ENCODE assay signal across 8 cellular contexts in the genomic region with DNA sequence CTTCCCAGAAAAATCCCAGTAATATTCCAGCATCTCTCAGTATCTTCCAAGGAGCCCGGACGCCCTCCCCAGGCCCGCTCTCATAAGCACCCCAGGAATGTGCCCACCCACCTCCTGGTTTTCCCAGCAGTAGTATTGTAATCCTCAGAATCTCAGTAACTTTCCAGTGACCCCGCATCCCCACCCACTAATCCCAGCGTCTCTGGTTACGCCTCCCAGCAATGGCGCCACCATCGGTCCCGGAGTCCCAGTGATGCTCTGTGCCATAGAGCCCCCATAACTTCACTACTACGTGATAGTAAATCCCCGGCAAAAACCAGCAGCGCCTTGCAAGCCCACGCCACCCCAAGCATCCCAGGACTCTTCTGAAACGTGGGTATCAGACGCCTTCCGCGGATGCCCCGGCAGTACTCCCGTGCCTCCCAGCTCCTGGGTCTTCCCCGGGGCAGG. TPM values are rescaled to one million over a fixed set of nuclear protein-coding genes. Genes with fewer than 3 reads are reported as not detected.
DNase-seq lines count a peak whose midpoint lies in the region; ATAC-seq, FAIRE-seq and TF ChIP-seq lines count a peak whose summit lies in the region.

No MANE protein-coding gene starts in this region.

- H2AFZ ChIP-seq in HCT116 (ENCODE audit: low read depth, low read length, poor library complexity, severe bottlenecking) = peak overlapping the region; percentile 5
- peak overlapping the region; percentile 85 for H2AFZ ChIP-seq in PC-9

- H3F3A ChIP-seq in PC-9 (ENCODE audit: insufficient read depth, low read depth) = peaks cover 16% of the 10 kb centered on the region; the same call in 1 of the 2 replicates

- BruUV-seq in Caco-2 (replicated peaks; lab: Mats Ljungman, UMichigan) = TSS peak; percentile 39
- TSS peak; percentile 41 for BruUV-seq in HCT116 (replicated peaks; lab: Mats Ljungman, UMichigan)
- BruUV-seq in PC-9 (replicated peaks; lab: Mats Ljungman, UMichigan) = TSS peak; percentile 34

- ATAC-seq in HCT116 (peak; percentile 49), pancreas (peak; percentile 42 to 59 (median 55)), HG02970 (IDR thresholded peaks at IDR 0.05; ENCODE audit: low FRiP score, unreplicated experiment) (no peak), GM21423 (IDR thresholded peaks at IDR 0.05; ENCODE audit: unreplicated experiment) (no peak)

- intact Hi-C loops in Caco-2 (cut with micrococcal nuclease; ENCODE audit: unreplicated experiment) (loop anchor here (2.0 kb wide), 1 partner anchor 148 kb away; no protein-coding TSS in a partner anchor), HCT116 (cut with micrococcal nuclease) (loop anchor here (1.0 to 2.0 kb wide), 2 partner anchors 12 to 28 kb away; partner anchors contain the start of gene MCOLN1), PC-9 (cut with micrococcal nuclease; ENCODE audit: unreplicated experiment) (loop anchor here (1.0 to 10.0 kb wide), 4 partner anchors 12 to 180 kb away; partner anchors contain the start of gene MCOLN1), ascending aorta (cut with DNase I) (loop anchor here (1.0 kb wide), 3 partner anchors 19 to 139 kb away; partner anchors contain the start of gene PEX11G), left ventricle myocardium inferior (cut with micrococcal nuclease) (no loop called here), pancreas (cut with DNase I) (no loop called here)

- H4K20me1 ChIP-seq in HCT116 (ENCODE audit: insufficient read depth) = no peaks in the 10 kb centered on the region
- H4K20me1 ChIP-seq in PC-9 (ENCODE audit: insufficient read depth) = no peaks in the 10 kb centered on the region

- no peaks in the 10 kb centered on the region for H3K4me1 Mint-ChIP-seq in Caco-2 (ENCODE audit: low read depth, unreplicated experiment)

- H3K27ac Mint-ChIP-seq in Caco-2 (ENCODE audit: unreplicated experiment) = peak overlapping the region; percentile 89

- WGBS in pancreas, 2 donors = 0% methylated on average over 20 of the region's 20 CpGs

- peaks cover 25% of the 10 kb centered on the region for H3K36me3 Mint-ChIP-seq in Caco-2 (ENCODE audit: insufficient read depth, unreplicated experiment)

- no peaks in the 10 kb centered on the region for H3K27me3 Mint-ChIP-seq in Caco-2 (ENCODE audit: insufficient read depth, unreplicated experiment)

- no peaks in the 10 kb centered on the region; the same call in 1 of the 2 replicates for H3K79me2 ChIP-seq in HCT116 (ENCODE audit: insufficient read depth, low read length)
- H3K79me2 ChIP-seq in PC-9 (ENCODE audit: low read depth) = no peaks in the 10 kb centered on the region

- H3K4me3 Mint-ChIP-seq in Caco-2 (ENCODE audit: unreplicated experiment) = peak overlapping the region; percentile 97

- peak; percentile 67 for TF ChIP-seq RAD21 in HCT116 (IDR thresholded peaks at IDR 0.05; ENCODE audit: low read depth)

- peaks cover 9% of the 10 kb centered on the region for H3K4me1 ChIP-seq in Caco-2
- H3K4me1 ChIP-seq in HCT116 (ENCODE audit: control insufficient read depth in 1 of 2, insufficient read depth in 2 of 2, low read length in 2 of 2) = peaks cover 4 to 30% of the 10 kb centered on the region in 2 experiments; a peak in 2 of 4 replicates
- H3K4me1 ChIP-seq in PC-9 (replicated peaks; ENCODE audit: insufficient read depth) = peaks cover 9% of the 10 kb centered on the region
- peaks cover 0 to 14% of the 10 kb centered on the region in 2 donors for H3K4me1 ChIP-seq in ascending aorta
- H3K4me1 ChIP-seq in left ventricle myocardium inferior = peaks cover 38% of the 10 kb centered on the region
- peaks cover 0 to 5% (median 0%) of the 10 kb centered on the region in 3 donors for H3K4me1 ChIP-seq in pancreas

- H3K27ac ChIP-seq in HCT116 (ENCODE audit: low read depth, low read length) (peak overlapping the region; percentile 81), PC-9 (peak overlapping the region; percentile 76), ascending aorta (peak overlapping the region; percentile 92 to 93), left ventricle myocardium inferior (replicated peaks) (peak overlapping the region; percentile 93), pancreas (peak overlapping the region; percentile 59 to 87 (median 80))

- H3K27me3 ChIP-seq in Caco-2 (replicated peaks; ENCODE audit: control insufficient read depth, insufficient read depth, low read length) (no peaks in the 10 kb centered on the region), HCT116 (ENCODE audit: insufficient read depth, low read length) (no peaks in the 10 kb centered on the region), PC-9 (ENCODE audit: insufficient read depth, low read depth) (no peaks in the 10 kb centered on the region), ascending aorta (no peaks in the 10 kb centered on the region), left ventricle myocardium inferior (ENCODE audit: low read depth) (no peaks in the 10 kb centered on the region), pancreas (no peaks in the 10 kb centered on the region)

- no peaks in the 10 kb centered on the region for H3K9me2 ChIP-seq in HCT116 (ENCODE audit: insufficient read depth)
- no peaks in the 10 kb centered on the region for H3K9me2 ChIP-seq in PC-9 (ENCODE audit: insufficient read depth)

- H3K9me3 ChIP-seq in Caco-2 = no peaks in the 10 kb centered on the region
- H3K9me3 ChIP-seq in HCT116 (ENCODE audit: control insufficient read depth in 1 of 2, insufficient read depth in 1 of 2, low read depth in 1 of 2, low read length in 2 of 2) = no peaks in the 10 kb centered on the region
- no peaks in the 10 kb centered on the region for H3K9me3 ChIP-seq in PC-9 (ENCODE audit: insufficient read depth, low read depth)
- no peaks in the 10 kb centered on the region for H3K9me3 ChIP-seq in ascending aorta
- H3K9me3 ChIP-seq in left ventricle myocardium inferior (replicated peaks) = no peaks in the 10 kb centered on the region
- H3K9me3 ChIP-seq in pancreas = no peaks in the 10 kb centered on the region

- CTCF ChIA-PET in Caco-2 (lab: Charles Lee) (no interaction called here), HCT116 (lab: Charles Lee) (interaction anchor here (1.9 kb wide), 2 partner anchors 34 to 180 kb away, joined by 8 to 10 read pairs; no protein-coding TSS in a partner anchor), PC-9 (lab: Charles Lee) (interaction anchor here (0.6 kb wide), 1 partner anchor 137 kb away, joined by 5 read pairs; no protein-coding TSS in a partner anchor)

- H3K9me3 Mint-ChIP-seq in Caco-2 (ENCODE audit: unreplicated experiment) = no peaks in the 10 kb centered on the region

- peak overlapping the region; percentile 94 for H3K4me2 ChIP-seq in HCT116 (ENCODE audit: low read length)
- H3K4me2 ChIP-seq in PC-9 = peak overlapping the region; percentile 100

- TF ChIP-seq CTCF in Caco-2 (IDR thresholded peaks at IDR 0.05; ENCODE audit: insufficient read depth in 1 of 2, low read depth in 1 of 2, low read length in 1 of 2, severe bottlenecking in 1 of 2, unreplicated experiment in 1 of 2) (peak in 1 of 2 experiments; percentile 18), HCT116 (IDR thresholded peaks at IDR 0.05 in 2 of 3, conservative IDR thresholded peaks at IDR 0.05 in 1 of 3; ENCODE audit: borderline replicate concordance in 1 of 3, insufficient read depth in 1 of 3, low read depth in 2 of 3, low read length in 2 of 3) (peak in 1 of 3 experiments; percentile 12; a peak in 2 of 6 replicates), PC-9 (conservative IDR thresholded peaks at IDR 0.05) (no peak), ascending aorta (IDR thresholded peaks at IDR 0.05) (peak in 1 of 3 experiments; percentile 20), left ventricle myocardium inferior (IDR thresholded peaks at IDR 0.05; ENCODE audit: borderline replicate concordance) (no peak), pancreas (IDR thresholded peaks at IDR 0.05) (no peak)

- POLR2A ChIA-PET in Caco-2 (lab: Charles Lee) = interaction anchor here (1.6 kb wide), 1 partner anchor 12 kb away, joined by 4 read pairs; the partner anchor contains the start of gene MCOLN1
- POLR2A ChIA-PET in HCT116 (lab: Charles Lee) = interaction anchor here (0.5 to 1.4 kb wide), 3 partner anchors 11 to 39 kb away, joined by 3 to 4 read pairs (median 3); no protein-coding TSS in a partner anchor
- POLR2A ChIA-PET in PC-9 (lab: Charles Lee; ENCODE audit: unreplicated experiment) = interaction anchor here (0.7 kb wide), 1 partner anchor 399 kb away, joined by 6 read pairs; no protein-coding TSS in a partner anchor

- DNase-seq in Caco-2 = peak; percentile 65 to 77
- no peak for DNase-seq in HCT116 (ENCODE audit: low read depth, low spot score)
- peak; percentile 66 to 69 for DNase-seq in PC-9
- DNase-seq in ascending aorta (ENCODE audit: low spot score in 2 of 2) = peak; percentile 59 to 92
- DNase-seq in left ventricle myocardium inferior = peak; percentile 63
- peak in 4 of 6 donors; percentile 40 to 63 (median 58) for DNase-seq in pancreas

- H3K36me3 ChIP-seq in Caco-2 (ENCODE audit: control insufficient read depth, insufficient read depth, low read length) (no peaks in the 10 kb centered on the region; the same call in 1 of the 2 replicates), HCT116 (ENCODE audit: control insufficient read depth in 1 of 2, insufficient read depth in 2 of 2, low read length in 2 of 2) (peaks cover 4 to 5% of the 10 kb centered on the region in 2 experiments; a peak in 1 of 4 replicates), PC-9 (ENCODE audit: low read depth) (no peaks in the 10 kb centered on the region; the same call in 1 of the 2 replicates), ascending aorta (peaks cover 29 to 30% of the 10 kb centered on the region in 2 donors), left ventricle myocardium inferior (peaks cover 50% of the 10 kb centered on the region), pancreas (no peaks in the 10 kb centered on the region)

- no peak for TF ChIP-seq POLR2A in HCT116 (IDR thresholded peaks at IDR 0.05; ENCODE audit: borderline replicate concordance, extremely low read depth, insufficient read depth, insufficient read length)

- peak overlapping the region; percentile 75 for H3K9ac ChIP-seq in HCT116 (ENCODE audit: low read length)

- FAIRE-seq in pancreas (lab: Jason Lieb, UNC) = no peak

- RAD21 ChIA-PET in HCT116 (lab: Charles Lee; ENCODE audit: low non-redundant PET in 1 of 2, low total read pairs in 2 of 2, uncharacterized antibody in 2 of 2, unreplicated experiment in 2 of 2) = no interaction called here

- peak overlapping the region; percentile 69 for H3K4me3 ChIP-seq in Caco-2 (ENCODE audit: low read depth, low read length)
- peak overlapping the region; percentile 95 to 96 for H3K4me3 ChIP-seq in HCT116 (replicated peaks in 1 of 2; ENCODE audit: low read depth in 1 of 2, low read length in 2 of 2)
- peak overlapping the region; percentile 83 for H3K4me3 ChIP-seq in PC-9
- H3K4me3 ChIP-seq in ascending aorta = peak overlapping the region; percentile 82 to 89
- H3K4me3 ChIP-seq in left ventricle myocardium inferior = peak overlapping the region; percentile 95
- H3K4me3 ChIP-seq in pancreas = peak overlapping the region; percentile 80 to 95 (median 88)

RNA-seq across cellular contexts. Expression of gene PNPLA6, which starts 1.0 kb away (rescaled TPM):
- total RNA-seq in Caco-2 (2022) = 67.6 and 79.2 TPM in 2 replicates
- 159 TPM for total RNA-seq in HCT116 (2021; ENCODE audit: unreplicated experiment)
- 84.5 and 99.9 TPM in 2 replicates for polyA plus RNA-seq in HCT116 (2012)
- 121 and 139 TPM in 2 replicates for total RNA-seq in PC-9 (2021)
- 190 TPM for total RNA-seq in ascending aorta
- 52.7 TPM for total RNA-seq in left ventricle myocardium inferior
- total RNA-seq in pancreas = 10 to 100 TPM; 25.4 to 65.2 (median 32.8) TPM
- 10 to 100 TPM; 53.7 to 86.2 TPM for polyA plus RNA-seq in pancreas

RNA-seq across cellular contexts. Expression of gene MCOLN1, which starts 12.1 kb away (rescaled TPM):
- total RNA-seq in Caco-2 (2022) (16.1 and 16.2 TPM in 2 replicates), HCT116 (2021; ENCODE audit: unreplicated experiment) (19.1 TPM), PC-9 (2021) (10.4 and 16.0 TPM in 2 replicates), ascending aorta (11.9 TPM), left ventricle myocardium inferior (16.8 TPM), pancreas (10 to 100 TPM in 2 of 6 donors, 1 to 10 TPM in 4; 6.9 to 16.8 (median 9.3) TPM)
- 15.5 and 19.6 TPM in 2 replicates for polyA plus RNA-seq in HCT116 (2012)
- polyA plus RNA-seq in pancreas = 10 to 100 TPM; 33.5 to 35.4 TPM

RNA-seq across cellular contexts. Expression of gene ZNF358, which starts 18.7 kb away (rescaled TPM):
- total RNA-seq in Caco-2 (2022) (29.4 TPM in 2 replicates), HCT116 (2021; ENCODE audit: unreplicated experiment) (20.7 TPM), PC-9 (2021) (60.7 and 85.3 TPM in 2 replicates), ascending aorta (163 TPM), left ventricle myocardium inferior (88.5 TPM), pancreas (10 to 100 TPM; 22.6 to 33.9 (median 23.3) TPM)
- polyA plus RNA-seq in HCT116 (2012) = 20.5 and 21.0 TPM in 2 replicates
- 10 to 100 TPM; 35.5 to 68.8 TPM for polyA plus RNA-seq in pancreas

RNA-seq across cellular contexts. Expression of gene PEX11G, which starts 45.7 kb away (rescaled TPM):
- 3.9 TPM in 2 replicates for total RNA-seq in Caco-2 (2022)
- total RNA-seq in HCT116 (2021; ENCODE audit: unreplicated experiment) = 6.4 TPM
- polyA plus RNA-seq in HCT116 (2012) = 4.7 and 5.1 TPM in 2 replicates
- 10.5 and 16.0 TPM in 2 replicates for total RNA-seq in PC-9 (2021)
- not detected for total RNA-seq in ascending aorta
- 1.2 TPM for total RNA-seq in left ventricle myocardium inferior
- 1 to 10 TPM; 1.5 to 3.2 (median 2.2) TPM for total RNA-seq in pancreas
- 1 to 10 TPM; 5.9 to 6.8 TPM for polyA plus RNA-seq in pancreas

Comparison
In these comparisons a context has a peak if more than half of its experiments do, and no peak if none do; other contexts are left out.
1. ATAC-seq: peak in HCT116 (single experiment) and pancreas (4 of 4); none in HG02970 (single experiment) and GM21423 (single experiment).
2. intact Hi-C loops: an anchor here in Caco-2 (2.0 kb wide), HCT116 (1.0 to 2.0 kb wide), PC-9 (1.0 to 10.0 kb wide) and ascending aorta (1.0 kb wide); none called in left ventricle myocardium inferior and pancreas.
3. Peak in every context shown above with its lines, with median percentiles within 50 percentile points of each other: H3K4me3 ChIP-seq and H3K27ac ChIP-seq.